ENCODE assay signal across 12 cellular contexts in the genomic region with DNA sequence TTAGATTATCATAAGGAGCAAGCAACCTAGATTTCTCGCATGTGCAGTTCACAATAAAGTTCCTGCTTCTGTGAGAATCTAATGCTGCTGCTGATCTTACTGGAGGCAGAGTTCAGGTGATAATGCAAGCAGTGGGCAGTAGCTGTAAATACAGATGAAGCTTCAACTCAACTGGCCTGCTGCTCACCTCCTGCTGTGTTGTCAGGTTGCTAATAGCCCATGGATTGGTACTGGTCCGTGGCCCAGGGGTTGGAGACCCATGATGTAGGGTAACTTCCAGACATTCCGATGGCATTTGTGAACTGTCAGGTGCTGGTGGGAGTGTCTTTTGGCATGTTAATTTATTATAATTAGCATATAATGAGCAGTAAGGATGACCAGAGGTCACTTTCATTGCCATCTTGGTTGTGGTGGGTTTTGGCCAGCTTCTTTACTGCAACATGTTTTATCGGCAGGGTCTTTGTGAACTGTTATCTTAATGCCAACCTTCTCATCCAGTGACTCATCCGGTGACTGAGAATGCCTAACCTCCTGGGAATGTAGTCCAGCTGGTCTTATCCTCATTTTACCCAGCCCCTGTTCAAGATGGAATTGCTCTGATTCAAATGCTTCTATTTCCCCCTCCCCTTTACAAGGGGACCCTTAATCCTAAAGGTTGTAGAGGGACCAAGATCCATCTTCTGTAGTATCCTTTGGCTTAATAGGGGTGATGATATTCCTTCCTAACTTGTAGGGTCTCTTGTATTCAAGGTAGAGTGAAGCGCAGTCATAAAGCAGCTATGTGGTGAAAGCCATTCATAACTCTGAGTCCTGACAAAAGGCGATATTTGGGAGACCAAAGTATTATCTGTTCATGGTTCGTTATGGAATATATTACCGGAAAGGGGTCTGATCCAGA.
DNase-seq lines count a peak whose midpoint lies in the region; ATAC-seq and TF ChIP-seq lines count a peak whose summit lies in the region.
"Had no signal": no experiment of that assay in that cellular context is flagged by ENCODE, and none has a peak within 500 bp of the region (broad histone marks: within the 10 kb centered on the region; RNA-seq: fewer than 3 reads in every experiment).

No MANE protein-coding gene starts in this region.

- H3K36me3 Mint-ChIP-seq in HFFc6 (ENCODE audit: low read depth) = peaks cover 16% of the 10 kb centered on the region; the same call in 1 of the 2 replicates

- peaks cover 34% of the 10 kb centered on the region for H3K4me1 Mint-ChIP-seq in HFFc6 (ENCODE audit: low read depth)

- peak overlapping the region; percentile 69 for H3K27ac Mint-ChIP-seq in HFFc6
- H3K27ac Mint-ChIP-seq: H9 had no signal

- peaks cover 19% of the 10 kb centered on the region for H3K4me1 ChIP-seq in SJSA1 (replicated peaks)

- no peaks in the 10 kb centered on the region for H3K9me3 ChIP-seq in SJSA1 (replicated peaks)

- peak overlapping the region; percentile 24 for H3K4me3 Mint-ChIP-seq in HFFc6
- H3K4me3 Mint-ChIP-seq: H9 had no signal

- H3K9me3 Mint-ChIP-seq in HFFc6 = no peaks in the 10 kb centered on the region

- TF ChIP-seq CTCF in HFFc6 (IDR thresholded peaks at IDR 0.05) = no peak
- TF ChIP-seq CTCF in fibroblast of mammary gland (conservative IDR thresholded peaks at IDR 0.05; ENCODE audit: control insufficient read depth, insufficient read depth, low read depth, low read length) = no peak
- no peak for TF ChIP-seq CTCF in GM13977 (IDR thresholded peaks at IDR 0.05; ENCODE audit: extremely low read depth, insufficient read depth, missing control alignments)

- H3K4me3 ChIP-seq in SJSA1 (no peak overlapping the region), fibroblast of mammary gland (ENCODE audit: control insufficient read depth, low read depth, low read length) (no peak overlapping the region)
- H3K4me3 ChIP-seq: dorsolateral prefrontal cortex had no signal

- no peak for ATAC-seq in GM19452 (IDR thresholded peaks at IDR 0.05; ENCODE audit: unreplicated experiment)

- no peaks in the 10 kb centered on the region for H3K27me3 ChIP-seq in SJSA1 (replicated peaks)
- H3K27me3 ChIP-seq: dorsolateral prefrontal cortex had no signal

- no peaks in the 10 kb centered on the region for H3K27me3 Mint-ChIP-seq in HFFc6 (ENCODE audit: insufficient read depth)

- H3K36me3 ChIP-seq in SJSA1 = no peaks in the 10 kb centered on the region

- DNase-seq in HFFc6 (peak; percentile 39), SJSA1 (ENCODE audit: low read depth in 1 of 2, low spot score in 2 of 2) (peak; percentile 53 to 60), fibroblast of mammary gland (ENCODE audit: low read depth) (peak; percentile 63), renal cortical epithelial cell (ENCODE audit: low read depth) (peak; percentile 79), GM13977 (ENCODE audit: low spot score) (no peak), mucosa of gallbladder (ENCODE audit: low spot score) (no peak)
- DNase-seq: activated effector memory CD4-positive, alpha-beta T cell treated with anti-CD3 and anti-CD28 coated beads, Interleukin-2, amount 50 U/mL, for 16 hours; dorsolateral prefrontal cortex; H9; RPMI8226 had no signal

- H3K27ac ChIP-seq in SJSA1 = peak overlapping the region; percentile 48
- H3K27ac ChIP-seq: parathyroid adenoma had no signal

- in situ Hi-C loops in GM13977 (cut with MboI; ENCODE audit: low pct_unique_long_range_greater_than_20kb, low sequenced_read_pairs, unreplicated experiment) = no loop called here

Comparison
In these comparisons a context has a peak if more than half of its experiments do, and no peak if none do; other contexts are left out.
1. DNase-seq: peak in HFFc6 (single experiment), SJSA1 (2 of 2), fibroblast of mammary gland (single experiment) and renal cortical epithelial cell (single experiment); none in GM13977 (single experiment) and mucosa of gallbladder (single experiment).